ENCODE assay signal across 8 cellular contexts in genomic region chr4:2261853-2262144, GRCh38. TPM values are rescaled to one million over a fixed set of nuclear protein-coding genes. Genes with fewer than 3 reads are reported as not detected.
DNase-seq lines count a peak whose midpoint lies in the region; ATAC-seq and TF ChIP-seq lines count a peak whose summit lies in the region.

Gene MXD4 (minus strand): TSS chr4:2262109. CDS start chr4:2261980, 129 bp downstream.

- TF ChIP-seq CTCF in lung (IDR thresholded peaks at IDR 0.05; ENCODE audit: control extremely low read depth, extremely low read depth) (no peak), transverse colon (IDR thresholded peaks at IDR 0.05) (no peak)

- intact Hi-C loops in transverse colon (cut with DNase I; ENCODE audit: low total_unique reads): no loop called here

- no peak for TF ChIP-seq EP300 in transverse colon (IDR thresholded peaks at IDR 0.05; ENCODE audit: low read depth)

- H3K4me1 ChIP-seq in HUES48 (ENCODE audit: control insufficient read depth, insufficient read depth, low read length) (peaks cover 4% of the 10 kb centered on the region; the same call in 1 of the 2 replicates), lung (ENCODE audit: control insufficient read depth in 2 of 2, insufficient read depth in 2 of 2, low read length in 2 of 2) (peaks cover 9 to 34% of the 10 kb centered on the region in 2 donors), transverse colon (peaks cover 30 to 72% (median 57%) of the 10 kb centered on the region in 4 donors)

- no peaks in the 10 kb centered on the region for H3K9me3 Mint-ChIP-seq in central memory CD8-positive, alpha-beta T cell

- H3K4me1 Mint-ChIP-seq in central memory CD8-positive, alpha-beta T cell: no peaks in the 10 kb centered on the region

- peak within 1 kb of the TSS; percentile 75 for H3K4me3 Mint-ChIP-seq in central memory CD8-positive, alpha-beta T cell

- H3K27ac ChIP-seq in HUES48 (ENCODE audit: low read depth, low read length) (peak within 1 kb of the TSS; percentile 72), lung (ENCODE audit: low read depth in 1 of 2, low read length in 1 of 2) (peak within 1 kb of the TSS; percentile 93 to 99), transverse colon (peak within 1 kb of the TSS; percentile 95 to 99 (median 98))

- in situ Hi-C loops in transverse colon (cut with MboI; ENCODE audit: low pct_ligation_motif_present in 1 of 4, low pct_unique_long_range_greater_than_20kb in 1 of 4, low sequenced_read_pairs in 3 of 4): no loop called here

- H3K36me3 ChIP-seq in HUES48 (ENCODE audit: control insufficient read depth, insufficient read depth, low read length) (no peaks in the 10 kb centered on the region), lung (ENCODE audit: control insufficient read depth in 2 of 2, insufficient read depth in 2 of 2, low read length in 2 of 2) (peaks cover 0 to 22% of the 10 kb centered on the region in 2 donors), transverse colon (no peaks in the 10 kb centered on the region)

- H3K9ac ChIP-seq in HUES48 (ENCODE audit: low read depth, low read length): peak within 1 kb of the TSS; percentile 44; the same call in 1 of the 2 replicates

- no peaks in the 10 kb centered on the region for H3K27me3 ChIP-seq in HUES48 (ENCODE audit: control insufficient read depth, insufficient read depth, low read length)
- H3K27me3 ChIP-seq in lung (ENCODE audit: control insufficient read depth, insufficient read depth): no peaks in the 10 kb centered on the region
- no peaks in the 10 kb centered on the region for H3K27me3 ChIP-seq in transverse colon

- TF ChIP-seq POLR2A in GM18505 (IDR thresholded peaks at IDR 0.05; ENCODE audit: borderline replicate concordance, extremely low read depth, insufficient read depth, insufficient read length) (no peak), transverse colon (IDR thresholded peaks at IDR 0.05) (no peak)

- no peak for DNase-seq in central memory CD8-positive, alpha-beta T cell (ENCODE audit: low spot score in 2 of 2)
- DNase-seq in lung (ENCODE audit: low spot score) (no peak), transverse colon (no peak), HUDEP-2 (lab: John Stamatoyannopoulos, UW; ENCODE audit: unreplicated experiment in 76 of 76) (no peak)
- DNase-seq in stimulated activated naive CD4-positive, alpha-beta T cell (lab: John Stamatoyannopoulos, UW): no peak
- no peak for DNase-seq in stimulated activated CD4-positive, alpha-beta T cell treated with anti-CD3 and anti-CD28 coated beads, Interleukin-4, amount 100 ng/mL, for 4 hours

- no peaks in the 10 kb centered on the region for H3K9me3 ChIP-seq in HUES48 (ENCODE audit: control insufficient read depth, insufficient read depth, low read length)
- no peaks in the 10 kb centered on the region for H3K9me3 ChIP-seq in lung (ENCODE audit: control insufficient read depth in 2 of 2, insufficient read depth in 1 of 2, low read length in 1 of 2)
- no peaks in the 10 kb centered on the region for H3K9me3 ChIP-seq in transverse colon

- H3K27me3 Mint-ChIP-seq in central memory CD8-positive, alpha-beta T cell: no peaks in the 10 kb centered on the region

- peaks cover 29% of the 10 kb centered on the region for H3K36me3 Mint-ChIP-seq in central memory CD8-positive, alpha-beta T cell (ENCODE audit: insufficient read depth)

- WGBS in lung, 2 donors: 1% methylated on average over 30 to 46 of the region's 46 CpGs
- WGBS in transverse colon (ENCODE audit: low coverage in 1 of 2), 2 donors: 0% methylated on average over 18 of the region's 46 CpGs; no CpG with 5 or more reads in 1 of the 2 donors

- peak within 1 kb of the TSS; percentile 81 for H3K4me3 ChIP-seq in HUES48 (ENCODE audit: low read depth, low read length)
- peak within 1 kb of the TSS; percentile 84 for H3K4me3 ChIP-seq in lung
- H3K4me3 ChIP-seq in transverse colon: peak within 1 kb of the TSS; percentile 96 to 100 (median 98)

- peak; percentile 6 for ATAC-seq in GM18505 (IDR thresholded peaks at IDR 0.05; ENCODE audit: unreplicated experiment)
- peak; percentile 0 for ATAC-seq in central memory CD8-positive, alpha-beta T cell (replicated peaks; ENCODE audit: extremely low read depth, poor library complexity, severe bottlenecking)
- ATAC-seq in lung (ENCODE audit: insufficient read depth, low FRiP score): no peak

- H3K27ac Mint-ChIP-seq in central memory CD8-positive, alpha-beta T cell (ENCODE audit: low read depth): peak within 1 kb of the TSS; percentile 76

RNA-seq across cellular contexts. Expression of gene MXD4, which starts in this region (rescaled TPM):
- total RNA-seq in lung (10 to 100 TPM; 37.5 to 65.1 TPM), transverse colon (100 to 1,000 TPM in 1 of 4 donors, 10 to 100 TPM in 3; 48.1 to 101 (median 57.7) TPM)
- polyA plus RNA-seq in lung: 10 to 100 TPM; 34.4 to 58.2 TPM
